ENCODE assay signal across 1 cellular context in genomic region chr7:42931834-42932651, GRCh38.
TF ChIP-seq lines count a peak whose summit lies in the region.

Gene MRPL32 (plus strand): TSS chr7:42932376. CDS start chr7:42932387, 11 bp downstream.
Gene PSMA2 (minus strand): TSS chr7:42932174. CDS start chr7:42932158, 16 bp downstream.

TF ChIP-seq in HepG2, 621 proteins besides CTCF, POLR2A, EP300 and RAD21 (continued from another document and continues in another):
- TF ChIP-seq UBTF (CRISPR knock-in tag; IDR thresholded peaks at IDR 0.05) (peak; percentile 61), ERF (CRISPR knock-in tag; IDR thresholded peaks at IDR 0.05) (peak; percentile 82; the same call in 1 of the 2 replicates), PLRG1 (conservative IDR thresholded peaks at IDR 0.05) (no peak), MZF1 (CRISPR knock-in tag; IDR thresholded peaks at IDR 0.05; ENCODE audit: borderline replicate concordance) (no peak), ATF4 (CRISPR knock-in tag; IDR thresholded peaks at IDR 0.05) (peak in 1 of 2 experiments; percentile 34; a peak in 1 of 4 replicates), HMG20B (CRISPR knock-in tag; conservative IDR thresholded peaks at IDR 0.05) (no peak), TBX2 (CRISPR knock-in tag; IDR thresholded peaks at IDR 0.05; ENCODE audit: borderline replicate concordance) (peak; percentile 76), HNRNPL (IDR thresholded peaks at IDR 0.05; ENCODE audit: low read depth, low read length) (no peak), KLF13 (CRISPR knock-in tag; IDR thresholded peaks at IDR 0.05) (no peak), ZNF18 (CRISPR knock-in tag; IDR thresholded peaks at IDR 0.05; ENCODE audit: insufficient replicate concordance) (peak; percentile 41), DR1 (CRISPR knock-in tag; IDR thresholded peaks at IDR 0.05) (peak; percentile 57; the same call in 1 of the 2 replicates), SP5 (CRISPR knock-in tag; IDR thresholded peaks at IDR 0.05; ENCODE audit: borderline replicate concordance, low read depth) (peak; percentile 65), ZSCAN31 (CRISPR knock-in tag; IDR thresholded peaks at IDR 0.05; ENCODE audit: low read depth) (peak; percentile 89; the same call in 1 of the 2 replicates), ZBTB42 (CRISPR knock-in tag; IDR thresholded peaks at IDR 0.05) (peak; percentile 55; the same call in 1 of the 2 replicates), PRDM10 (CRISPR knock-in tag; IDR thresholded peaks at IDR 0.05; ENCODE audit: low read depth) (0 out of 2 replicates have a peak, but pooled peaks have one; percentile 7), CCDC6 (CRISPR knock-in tag; IDR thresholded peaks at IDR 0.05) (peak; percentile 39; the same call in 1 of the 2 replicates), ZNF609 (CRISPR knock-in tag; IDR thresholded peaks at IDR 0.05; ENCODE audit: borderline replicate concordance) (no peak), ZNF879 (CRISPR knock-in tag; IDR thresholded peaks at IDR 0.05) (no peak), ZNF451 (CRISPR knock-in tag; IDR thresholded peaks at IDR 0.05) (no peak), ZNF441 (CRISPR knock-in tag; IDR thresholded peaks at IDR 0.05; ENCODE audit: borderline replicate concordance) (no peak), ZNF383 (CRISPR knock-in tag; IDR thresholded peaks at IDR 0.05; ENCODE audit: borderline replicate concordance) (no peak), FLYWCH1 (CRISPR knock-in tag; IDR thresholded peaks at IDR 0.05) (no peak), ZNF17 (CRISPR knock-in tag; IDR thresholded peaks at IDR 0.05) (no peak), STAT5B (CRISPR knock-in tag; IDR thresholded peaks at IDR 0.05) (no peak), RNF219 (CRISPR knock-in tag; IDR thresholded peaks at IDR 0.05) (no peak), MXD4 (CRISPR knock-in tag; IDR thresholded peaks at IDR 0.05) (peak; percentile 73), PITX1 (CRISPR knock-in tag; IDR thresholded peaks at IDR 0.05) (no peak), GATAD1 (CRISPR knock-in tag; IDR thresholded peaks at IDR 0.05) (peak; percentile 91), ZNF597 (CRISPR knock-in tag; IDR thresholded peaks at IDR 0.05) (no peak), ZNF652 (CRISPR knock-in tag; IDR thresholded peaks at IDR 0.05; ENCODE audit: borderline replicate concordance, low read depth) (no peak), ZNF124 (CRISPR knock-in tag; IDR thresholded peaks at IDR 0.05) (peak; percentile 73; the same call in 1 of the 2 replicates), MLXIP (CRISPR knock-in tag; IDR thresholded peaks at IDR 0.05; ENCODE audit: borderline replicate concordance) (no peak), ATRX (CRISPR knock-in tag; IDR thresholded peaks at IDR 0.05; ENCODE audit: borderline replicate concordance) (no peak), HNF4A (CRISPR knock-in tag; IDR thresholded peaks at IDR 0.05) (no peak), KLF16 (CRISPR knock-in tag; IDR thresholded peaks at IDR 0.05) (peak in 1 of 2 experiments; percentile 86; a peak in 2 of 4 replicates), HNF4G (IDR thresholded peaks at IDR 0.05; ENCODE audit: borderline replicate concordance, low read depth, low read length) (no peak), HNF4G (CRISPR knock-in tag; IDR thresholded peaks at IDR 0.05; ENCODE audit: borderline replicate concordance, low read depth) (no peak), SP1 (IDR thresholded peaks at IDR 0.05) (no peak), SP1 (CRISPR knock-in tag; IDR thresholded peaks at IDR 0.05) (peak; percentile 63; the same call in 1 of the 2 replicates), PBX3 (CRISPR knock-in tag; IDR thresholded peaks at IDR 0.05; ENCODE audit: borderline replicate concordance) (no peak), KMT2B (CRISPR knock-in tag; IDR thresholded peaks at IDR 0.05) (peak; percentile 67; the same call in 1 of the 2 replicates)
